In the genomic region with DNA sequence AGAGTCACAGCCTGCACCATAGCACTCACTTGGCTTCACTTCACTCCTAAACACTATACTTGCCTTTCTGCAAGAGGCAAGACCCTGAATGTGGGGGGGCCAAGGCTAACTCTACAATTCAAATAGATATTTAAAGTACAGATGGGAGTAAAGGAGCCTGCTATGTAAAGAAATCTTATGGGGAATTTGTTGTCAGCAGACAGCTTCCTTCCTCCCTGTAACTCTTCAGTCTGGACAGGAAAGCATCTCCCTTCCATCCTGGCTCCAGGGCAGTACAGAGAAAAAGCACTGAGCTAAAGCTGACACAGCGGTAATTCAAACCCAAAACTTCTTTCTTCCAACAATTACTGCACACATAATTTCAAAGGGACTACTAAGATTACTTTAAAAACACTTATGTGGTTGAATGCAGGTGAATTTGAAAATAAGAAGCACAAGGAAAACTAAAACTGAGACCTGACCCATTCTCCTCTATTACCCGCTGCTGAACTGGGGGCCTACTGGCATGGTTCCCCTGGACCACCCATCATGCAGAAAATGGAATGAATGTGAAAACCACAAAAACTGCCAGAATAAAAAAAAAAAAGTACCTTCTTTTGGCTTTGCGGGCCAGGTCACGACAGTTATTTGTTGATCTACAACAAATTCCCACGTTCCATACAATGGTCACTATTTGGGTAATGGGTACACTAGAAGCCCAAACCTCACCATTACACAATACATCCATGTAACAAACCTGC, we compare ENCODE assay signal across 19 cellular contexts.
"Had no signal": no experiment of that assay in that cellular context is flagged by ENCODE, and none has a peak within 500 bp of the region (broad histone marks: within the 10 kb centered on the region; RNA-seq: fewer than 3 reads in every experiment).

No MANE protein-coding gene starts in this region.

- DNase-seq: activated CD4-positive, alpha-beta T cell treated with anti-CD3 and anti-CD28 coated beads for 48 hours; activated CD4-positive, CD25-positive, alpha-beta regulatory T cell; activated CD8-positive, alpha-beta T cell treated with anti-CD3 and anti-CD28 coated beads, Interleukin-2, amount 10 ng/mL, durations not matched to agents 7 days and 5 days; activated naive CD4-positive, alpha-beta T cell treated with anti-CD3 and anti-CD28 coated beads for 36 hours; activated T-cell treated with anti-CD3 and anti-CD28 coated beads, Interleukin-2, amount 50 U/mL, for 24 hours; anterior cingulate cortex; cerebellar nuclear complex; effector memory CD4-positive, alpha-beta T cell; foreskin keratinocyte; glutamatergic neuron; hypothalamus; islet precursor cell; stimulated activated naive B cell treated with anti-CD40 and anti-IgM and Interleukin-4, amounts not matched to agents 10 μg/mL and 1 μg/mL and 100 μg/mL, for 72 hours had no signal

- H3K4me3 ChIP-seq: prostate gland, SK-N-MC had no signal

- FAIRE-seq: urothelium cell line had no signal

- ATAC-seq: activated CD8-positive, alpha-beta T cell treated with anti-CD3 and anti-CD28 coated beads, Interleukin-2, amount 10 ng/mL, durations not matched to agents 7 days and 5 days; foreskin keratinocyte; left lobe of liver; sciatic nerve; stimulated activated naive B cell treated with anti-CD40 and anti-IgM and Interleukin-4, amounts not matched to agents 10 μg/mL and 1 μg/mL and 100 μg/mL, for 72 hours had no signal

- H3K9me3 ChIP-seq: prostate gland had no signal

- H3K27ac ChIP-seq: epithelial cell of prostate, foreskin keratinocyte, prostate gland, SK-N-MC had no signal

- H3K27me3 ChIP-seq: foreskin keratinocyte had no signal
